In the genomic region with DNA sequence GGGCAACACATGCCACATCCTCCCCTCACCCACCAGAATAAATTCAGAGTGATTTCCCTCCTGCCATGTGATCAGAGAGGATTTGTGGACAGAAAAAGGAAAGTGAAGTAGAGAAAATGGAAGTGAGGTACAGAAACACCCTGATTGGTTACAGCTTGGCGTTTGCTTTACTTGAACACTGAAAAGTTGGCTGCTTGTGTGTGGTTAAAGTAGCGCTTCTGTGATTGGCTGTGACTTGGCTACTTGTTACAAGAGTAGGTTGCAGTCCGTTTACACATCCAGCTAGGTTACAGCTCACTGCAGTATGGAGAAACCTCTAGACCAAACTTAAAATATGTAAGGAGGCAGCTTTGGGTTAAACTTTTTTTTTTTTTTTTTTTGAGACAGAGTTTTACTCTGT, we compare ENCODE assay signal across 9 cellular contexts.
A peak's percentile ranks its signal among the peaks of the same experiment; 100 is the strongest.
DNase-seq lines count a peak whose midpoint lies in the region; ATAC-seq and TF ChIP-seq lines count a peak whose summit lies in the region.
"Had no signal": no experiment of that assay in that cellular context is flagged by ENCODE, and none has a peak within 500 bp of the region (broad histone marks: within the 10 kb centered on the region; RNA-seq: fewer than 3 reads in every experiment).

No MANE protein-coding gene starts in this region.

- H3K4me1 ChIP-seq in esophagus muscularis mucosa = peaks cover 0 to 42% (median 16%) of the 10 kb centered on the region in 4 donors
- H3K4me1 ChIP-seq in A673 (ENCODE audit: insufficient read depth, low read length, poor library complexity, severe bottlenecking) = no peaks in the 10 kb centered on the region

- H3K4me3 ChIP-seq in esophagus muscularis mucosa (no peak overlapping the region), A673 (ENCODE audit: low read depth, low read length, poor library complexity, severe bottlenecking) (no peak overlapping the region)

- 96% methylated on average over 3 of the region's 3 CpGs for WGBS in esophagus muscularis mucosa

- H3K36me3 ChIP-seq in esophagus muscularis mucosa = no peaks in the 10 kb centered on the region
- no peaks in the 10 kb centered on the region for H3K36me3 ChIP-seq in A673 (ENCODE audit: insufficient read depth, low read length, poor library complexity, severe bottlenecking)

- peak overlapping the region; percentile 42 to 82 for H3K27ac Mint-ChIP-seq in natural killer cell treated with Interleukin-12 subunit alpha and Interleukin-12 subunit beta and Interleukin-15 and Interleukin-18, amount 100 ng/mL, for 72 hours

- peak overlapping the region; percentile 15 for H3K4me3 Mint-ChIP-seq in natural killer cell treated with Interleukin-12 subunit alpha and Interleukin-12 subunit beta and Interleukin-15 and Interleukin-18, amount 100 ng/mL, for 72 hours

- no peaks in the 10 kb centered on the region for H3K9me3 ChIP-seq in esophagus muscularis mucosa
- no peaks in the 10 kb centered on the region for H3K9me3 ChIP-seq in A673 (ENCODE audit: low read depth, low read length, poor library complexity, severe bottlenecking)

- peak; percentile 31 for DNase-seq in H4 (ENCODE audit: low spot score)
- peak; percentile 65 for DNase-seq in natural killer cell treated with Interleukin-12 subunit alpha and Interleukin-12 subunit beta and Interleukin-15 and Interleukin-18, amount 100 ng/mL, for 72 hours (ENCODE audit: low spot score)
- no peak for DNase-seq in esophagus muscularis mucosa (ENCODE audit: extremely low spot score)
- no peak for DNase-seq in hypothalamus (lab: John Stamatoyannopoulos, UW)
- no peak for DNase-seq in COLO668 (lab: John Stamatoyannopoulos, UW; ENCODE audit: unreplicated experiment)
- DNase-seq in A673 (ENCODE audit: low spot score) = no peak
- DNase-seq: stimulated activated naive CD4-positive, alpha-beta T cell treated with Interleukin-2 at 50 U/mL for 16 hours had no signal

- intact Hi-C loops in esophagus muscularis mucosa (cut with DNase I) (no loop called here), A673 (cut with micrococcal nuclease; ENCODE audit: unreplicated experiment) (no loop called here)

- peaks cover 3% of the 10 kb centered on the region for H3K9me3 Mint-ChIP-seq in natural killer cell treated with Interleukin-12 subunit alpha and Interleukin-12 subunit beta and Interleukin-15 and Interleukin-18, amount 100 ng/mL, for 72 hours

- ATAC-seq in GM18909 (IDR thresholded peaks at IDR 0.05; ENCODE audit: poor library complexity, unreplicated experiment) (peak; percentile 69), HG03469 (IDR thresholded peaks at IDR 0.05; ENCODE audit: unreplicated experiment) (peak; percentile 57)
- ATAC-seq in natural killer cell treated with Interleukin-12 subunit alpha and Interleukin-12 subunit beta and Interleukin-15 and Interleukin-18, amount 100 ng/mL, for 72 hours = peak; percentile 79 to 93

- BruUV-seq in A673 (replicated peaks; lab: Mats Ljungman, UMichigan) = no TSS peak

- CTCF ChIA-PET in A673 (lab: Charles Lee) = no interaction called here

- H3K27ac ChIP-seq in esophagus muscularis mucosa (replicated peaks in 1 of 4) = no peak overlapping the region
- H3K27ac ChIP-seq in A673 (ENCODE audit: low read depth, low read length, poor library complexity, severe bottlenecking) = no peak overlapping the region

- no peak for TF ChIP-seq EP300 in esophagus muscularis mucosa (IDR thresholded peaks at IDR 0.05)

- no peak for TF ChIP-seq CTCF in esophagus muscularis mucosa (IDR thresholded peaks at IDR 0.05)
- no peak for TF ChIP-seq CTCF in A673 (conservative IDR thresholded peaks at IDR 0.05; ENCODE audit: low read depth, low read length)

- POLR2A ChIA-PET in A673 (lab: Charles Lee; ENCODE audit: low non-redundant PET) = no interaction called here

- H3K36me3 Mint-ChIP-seq in natural killer cell treated with Interleukin-12 subunit alpha and Interleukin-12 subunit beta and Interleukin-15 and Interleukin-18, amount 100 ng/mL, for 72 hours = peaks cover 5% of the 10 kb centered on the region

- H3K27me3 Mint-ChIP-seq in natural killer cell treated with Interleukin-12 subunit alpha and Interleukin-12 subunit beta and Interleukin-15 and Interleukin-18, amount 100 ng/mL, for 72 hours = no peaks in the 10 kb centered on the region

- peaks cover 11 to 27% of the 10 kb centered on the region in 2 donors for H3K4me1 Mint-ChIP-seq in natural killer cell treated with Interleukin-12 subunit alpha and Interleukin-12 subunit beta and Interleukin-15 and Interleukin-18, amount 100 ng/mL, for 72 hours (ENCODE audit: low read depth in 2 of 2)

- TF ChIP-seq POLR2A in esophagus muscularis mucosa (IDR thresholded peaks at IDR 0.05; ENCODE audit: low read depth) = no peak

- H3K27me3 ChIP-seq in esophagus muscularis mucosa (no peaks in the 10 kb centered on the region), A673 (replicated peaks; ENCODE audit: insufficient read depth, low read depth, low read length, poor library complexity) (peaks cover 4% of the 10 kb centered on the region)

Comparison
In these comparisons a context has a peak if more than half of its experiments do, and no peak if none do; other contexts are left out.
1. DNase-seq: peak in H4 (single experiment) and natural killer cell treated with Interleukin-12 subunit alpha and Interleukin-12 subunit beta and Interleukin-15 and Interleukin-18, amount 100 ng/mL, for 72 hours (single experiment); none in esophagus muscularis mucosa (single experiment), hypothalamus (0 of 51), COLO668 (single experiment) and A673 (single experiment).
2. Peak in every context shown above with its lines, with median percentiles within 50 percentile points of each other: ATAC-seq.